Comparison of ENCODE assay signal across 18 cellular contexts in genomic region chr15:75739791-75740190, GRCh38. TPM values are rescaled to one million over a fixed set of nuclear protein-coding genes. Genes with fewer than 3 reads are reported as not detected.
DNase-seq lines count a peak whose midpoint lies in the region; ATAC-seq and TF ChIP-seq lines count a peak whose summit lies in the region.
"Had no signal": no experiment of that assay in that cellular context is flagged by ENCODE, and none has a peak within 500 bp of the region (broad histone marks: within the 10 kb centered on the region; RNA-seq: fewer than 3 reads in every experiment).

No MANE protein-coding gene starts in this region.

- TF ChIP-seq CTCF in MCF 10A (IDR thresholded peaks at IDR 0.05; ENCODE audit: unreplicated experiment) (no peak), breast epithelium (IDR thresholded peaks at IDR 0.05) (no peak), mesothelial cell of epicardium (IDR thresholded peaks at IDR 0.05; ENCODE audit: unreplicated experiment) (no peak), type B pancreatic cell (conservative IDR thresholded peaks at IDR 0.05) (no peak)

- H3K36me3 ChIP-seq in breast epithelium, result no peaks in the 10 kb centered on the region
- H3K36me3 ChIP-seq: ovary had no signal

- H3K9me3 ChIP-seq in breast epithelium, result no peaks in the 10 kb centered on the region
- H3K9me3 ChIP-seq: ovary had no signal

- POLR2A ChIA-PET in MCF 10A (lab: Yijun Ruan, JAX), result no interaction called here

- no peaks in the 10 kb centered on the region for H3K27me3 ChIP-seq in breast epithelium

- H3K27ac Mint-ChIP-seq in MCF 10A (ENCODE audit: low read depth, unreplicated experiment), result no peak overlapping the region
- H3K27ac Mint-ChIP-seq in activated T-helper 1 cell treated with anti-CD3 and anti-CD28 coated beads, Interleukin-12 subunit alpha, Interleukin-12 subunit beta, Interleukin-2, Interleukin-4 antibody, amounts not matched to agents 30 ng/mL and 10 ng/mL and 1 ng/mL, durations not matched to agents 14 hours and 24 hours and 36 hours, result no peak overlapping the region
- no peak overlapping the region for H3K27ac Mint-ChIP-seq in mesothelial cell of epicardium
- H3K27ac Mint-ChIP-seq in type B pancreatic cell, result peak overlapping the region; percentile 48

- H3K36me3 Mint-ChIP-seq in MCF 10A (ENCODE audit: insufficient read depth, unreplicated experiment) (no peaks in the 10 kb centered on the region), mesothelial cell of epicardium (no peaks in the 10 kb centered on the region), type B pancreatic cell (no peaks in the 10 kb centered on the region)
- H3K36me3 Mint-ChIP-seq in activated T-helper 1 cell treated with anti-CD3 and anti-CD28 coated beads, Interleukin-12 subunit alpha, Interleukin-12 subunit beta, Interleukin-2, Interleukin-4 antibody, amounts not matched to agents 30 ng/mL and 10 ng/mL and 1 ng/mL, durations not matched to agents 14 hours and 24 hours and 36 hours (ENCODE audit: low read depth), result peaks cover 2% of the 10 kb centered on the region

- DNase-seq in MCF 10A (ENCODE audit: unreplicated experiment), result no peak
- no peak for DNase-seq in breast epithelium (ENCODE audit: low spot score in 2 of 2)
- DNase-seq in activated T-helper 1 cell treated with anti-CD3 and anti-CD28 coated beads, Interleukin-12 subunit alpha, Interleukin-12 subunit beta, Interleukin-2, Interleukin-4 antibody, amounts not matched to agents 30 ng/mL and 10 ng/mL and 1 ng/mL, durations not matched to agents 14 hours and 24 hours and 36 hours (ENCODE audit: low spot score), result no peak
- DNase-seq in mesothelial cell of epicardium (ENCODE audit: low spot score in 2 of 2, unreplicated experiment in 2 of 2), result no peak
- no peak for DNase-seq in type B pancreatic cell (ENCODE audit: extremely low spot score, unreplicated experiment)
- no peak for DNase-seq in NCI-H69 (lab: John Stamatoyannopoulos, UW)
- DNase-seq: DMS79, foreskin fibroblast, GOT3, mammary epithelial cell, NCI-H1436, NCI-H446 treated with DMSO at 0.1 percent for 48 hours, OCI-M1, ovary had no signal

- H3K4me3 Mint-ChIP-seq in MCF 10A (ENCODE audit: unreplicated experiment) (peak overlapping the region; percentile 72), mesothelial cell of epicardium (peak overlapping the region; percentile 85), type B pancreatic cell (peak overlapping the region; percentile 91)
- H3K4me3 Mint-ChIP-seq in activated T-helper 1 cell treated with anti-CD3 and anti-CD28 coated beads, Interleukin-12 subunit alpha, Interleukin-12 subunit beta, Interleukin-2, Interleukin-4 antibody, amounts not matched to agents 30 ng/mL and 10 ng/mL and 1 ng/mL, durations not matched to agents 14 hours and 24 hours and 36 hours, result peak overlapping the region; percentile 76

- H3K4me1 Mint-ChIP-seq in MCF 10A (ENCODE audit: insufficient read depth, unreplicated experiment) (peaks cover 7% of the 10 kb centered on the region), mesothelial cell of epicardium (peaks cover 18% of the 10 kb centered on the region), type B pancreatic cell (ENCODE audit: unreplicated experiment) (peaks cover 14% of the 10 kb centered on the region)
- peaks cover 6% of the 10 kb centered on the region for H3K4me1 Mint-ChIP-seq in activated T-helper 1 cell treated with anti-CD3 and anti-CD28 coated beads, Interleukin-12 subunit alpha, Interleukin-12 subunit beta, Interleukin-2, Interleukin-4 antibody, amounts not matched to agents 30 ng/mL and 10 ng/mL and 1 ng/mL, durations not matched to agents 14 hours and 24 hours and 36 hours (ENCODE audit: low read depth)

- CTCF ChIA-PET in MCF 10A (lab: Yijun Ruan, JAX), result no interaction called here

- H3K27ac ChIP-seq in breast epithelium, result no peak overlapping the region
- H3K27ac ChIP-seq: KMS-11, ovary, SK-N-MC had no signal

- H3K27me3 Mint-ChIP-seq in MCF 10A (ENCODE audit: insufficient read depth, unreplicated experiment) (no peaks in the 10 kb centered on the region), mesothelial cell of epicardium (ENCODE audit: low read depth) (peaks cover 9% of the 10 kb centered on the region), type B pancreatic cell (peaks cover 6% of the 10 kb centered on the region)
- peaks cover 13% of the 10 kb centered on the region for H3K27me3 Mint-ChIP-seq in activated T-helper 1 cell treated with anti-CD3 and anti-CD28 coated beads, Interleukin-12 subunit alpha, Interleukin-12 subunit beta, Interleukin-2, Interleukin-4 antibody, amounts not matched to agents 30 ng/mL and 10 ng/mL and 1 ng/mL, durations not matched to agents 14 hours and 24 hours and 36 hours (ENCODE audit: insufficient read depth)

- intact Hi-C loops in MCF 10A (cut with micrococcal nuclease), result loop anchor here (5.0 kb wide), 1 partner anchor 97 kb away; the partner anchor contains the start of gene IMP3
- intact Hi-C loops in breast epithelium (cut with DNase I; ENCODE audit: low total_unique reads), result no loop called here
- intact Hi-C loops in activated T-helper 1 cell treated with anti-CD3 and anti-CD28 coated beads, Interleukin-12 subunit alpha, Interleukin-12 subunit beta, Interleukin-2, Interleukin-4 antibody, amounts not matched to agents 30 ng/mL and 10 ng/mL and 1 ng/mL, durations not matched to agents 14 hours and 24 hours and 36 hours (cut with micrococcal nuclease), result loop anchor here (5.0 to 10.0 kb wide), 2 partner anchors 165 to 183 kb away; partner anchors contain the start of gene FBXO22

- ATAC-seq in HG02970 (IDR thresholded peaks at IDR 0.05; ENCODE audit: low FRiP score, unreplicated experiment) (no peak), HG02763 (IDR thresholded peaks at IDR 0.05; ENCODE audit: unreplicated experiment) (no peak)

- no TSS peak for BruUV-seq in MCF 10A (replicated peaks; lab: Mats Ljungman, UMichigan)

- no peaks in the 10 kb centered on the region for H3K4me1 ChIP-seq in breast epithelium

- no peak overlapping the region for H3K4me3 ChIP-seq in breast epithelium
- H3K4me3 ChIP-seq: SK-N-MC had no signal

- H3K9me3 Mint-ChIP-seq in MCF 10A (ENCODE audit: unreplicated experiment) (no peaks in the 10 kb centered on the region), mesothelial cell of epicardium (peaks cover 8% of the 10 kb centered on the region), type B pancreatic cell (no peaks in the 10 kb centered on the region)
- no peaks in the 10 kb centered on the region for H3K9me3 Mint-ChIP-seq in activated T-helper 1 cell treated with anti-CD3 and anti-CD28 coated beads, Interleukin-12 subunit alpha, Interleukin-12 subunit beta, Interleukin-2, Interleukin-4 antibody, amounts not matched to agents 30 ng/mL and 10 ng/mL and 1 ng/mL, durations not matched to agents 14 hours and 24 hours and 36 hours

- no peak for TF ChIP-seq POLR2A in breast epithelium (IDR thresholded peaks at IDR 0.05)

RNA-seq across cellular contexts. Expression of gene CSPG4, which starts 27.1 kb away (rescaled TPM):
- 0.05 and 0.21 TPM in 2 replicates for total RNA-seq in MCF 10A (2022)
- 10 to 100 TPM in 2 of 3 donors, 1 to 10 TPM in 1; 6.3 to 42.9 (median 17.0) TPM for total RNA-seq in breast epithelium
- total RNA-seq in activated T-helper 1 cell treated with anti-CD3 and anti-CD28 coated beads, Interleukin-12 subunit alpha, Interleukin-12 subunit beta, Interleukin-2, Interleukin-4 antibody, amounts not matched to agents 30 ng/mL and 10 ng/mL and 1 ng/mL, durations not matched to agents 14 hours and 24 hours and 36 hours, result not detected in 2 replicates
- total RNA-seq in mesothelial cell of epicardium, result 11.3 to 11.8 TPM (median 11.4 TPM) in 3 replicates
- 0.19 and 7.3 TPM in 2 replicates for total RNA-seq in type B pancreatic cell (ENCODE audit: low replicate concordance)
